In genomic region chr5:963310-963672, GRCh38 we compare ENCODE assay signal across 1 cellular context.
TF ChIP-seq lines count a peak whose summit lies in the region.

No MANE protein-coding gene starts in this region.

TF ChIP-seq in GM12878, 131 proteins besides CTCF, POLR2A, EP300 and RAD21 (continued from another document):
- TF ChIP-seq MLLT1 (IDR thresholded peaks at IDR 0.05), result no peak
- no peak for TF ChIP-seq KLF5 (IDR thresholded peaks at IDR 0.05; ENCODE audit: partially characterized antibody)
- TF ChIP-seq POLR2AphosphoS2 (IDR thresholded peaks at IDR 0.05; ENCODE audit: low read depth, low read length), result no peak
- no peak for TF ChIP-seq CBFB (IDR thresholded peaks at IDR 0.05; ENCODE audit: low read depth)
- no peak for TF ChIP-seq RUNX3 (IDR thresholded peaks at IDR 0.05; ENCODE audit: low read length)
- no peak for TF ChIP-seq MXI1 (IDR thresholded peaks at IDR 0.05; ENCODE audit: low read depth, low read length)
- no peak for TF ChIP-seq HSF1 (IDR thresholded peaks at IDR 0.05; ENCODE audit: low read depth, low read length)
- TF ChIP-seq NR2F1 (conservative IDR thresholded peaks at IDR 0.05), result no peak
- TF ChIP-seq IRF3 (IDR thresholded peaks at IDR 0.05), result no peak
- TF ChIP-seq CEBPB (IDR thresholded peaks at IDR 0.05; ENCODE audit: borderline replicate concordance in 1 of 2, low read depth in 2 of 2, low read length in 2 of 2), result no peak
- no peak for TF ChIP-seq IKZF1 (conservative IDR thresholded peaks at IDR 0.05)
- TF ChIP-seq ZNF217 (IDR thresholded peaks at IDR 0.05), result no peak
